ENCODE assay signal across 14 cellular contexts in the genomic region with DNA sequence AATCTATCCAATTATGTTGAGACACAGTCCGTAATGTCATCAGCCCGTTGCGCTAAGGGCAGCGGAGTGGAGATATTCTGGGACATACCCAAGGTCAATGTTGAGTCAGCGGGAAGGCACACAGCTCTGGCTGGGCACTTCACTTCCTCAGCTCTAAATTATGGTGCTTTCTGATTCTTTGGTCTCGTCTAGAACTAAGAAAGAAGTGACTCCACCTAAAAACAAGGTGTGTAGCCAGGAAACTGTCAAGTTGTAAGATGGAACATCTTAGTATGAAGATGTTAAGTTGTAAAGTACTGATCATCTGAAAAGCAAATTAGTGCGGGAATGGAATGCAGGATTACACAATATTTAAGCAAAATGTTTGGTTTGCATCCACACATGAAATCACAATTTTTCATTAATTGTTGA. TPM values are rescaled to one million over a fixed set of nuclear protein-coding genes. Genes with fewer than 3 reads are reported as not detected.
DNase-seq lines count a peak whose midpoint lies in the region; ATAC-seq, FAIRE-seq and TF ChIP-seq lines count a peak whose summit lies in the region.
"Had no signal": no experiment of that assay in that cellular context is flagged by ENCODE, and none has a peak within 500 bp of the region (broad histone marks: within the 10 kb centered on the region; RNA-seq: fewer than 3 reads in every experiment).

No MANE protein-coding gene starts in this region.

- peaks cover 25% of the 10 kb centered on the region for H3K4me1 ChIP-seq in GM23338 (ENCODE audit: insufficient read depth)
- H3K4me1 ChIP-seq in fibroblast of lung (ENCODE audit: control insufficient read depth, extremely low read depth, insufficient read depth, low read length) = peaks cover 7% of the 10 kb centered on the region
- H3K4me1 ChIP-seq in pancreas = peaks cover 5 to 9% (median 7%) of the 10 kb centered on the region in 3 donors

- no peaks in the 10 kb centered on the region for H3K9me3 Mint-ChIP-seq in GM23338
- H3K9me3 Mint-ChIP-seq in activated CD4-positive, alpha-beta T cell treated with anti-CD3 and anti-CD28 coated beads, Interleukin-2, amount 10 ng/mL, durations not matched to agents 24 days and 14 days = no peaks in the 10 kb centered on the region

- H3K4me1 Mint-ChIP-seq in GM23338 = peaks cover 32% of the 10 kb centered on the region
- H3K4me1 Mint-ChIP-seq in activated CD4-positive, alpha-beta T cell treated with anti-CD3 and anti-CD28 coated beads, Interleukin-2, amount 10 ng/mL, durations not matched to agents 24 days and 14 days = no peaks in the 10 kb centered on the region
- H3K4me1 Mint-ChIP-seq: T-helper 17 cell had no signal

- H3K4me3 ChIP-seq in GM23338 = no peak overlapping the region
- no peak overlapping the region for H3K4me3 ChIP-seq in fibroblast of lung (replicated peaks in 1 of 4; ENCODE audit: control extremely low read depth in 1 of 4, insufficient read depth in 1 of 4, low read depth in 3 of 4, low read length in 4 of 4)
- no peak overlapping the region for H3K4me3 ChIP-seq in pancreas

- H3K36me3 Mint-ChIP-seq in GM23338 (ENCODE audit: low read depth) = peaks cover 35% of the 10 kb centered on the region
- H3K36me3 Mint-ChIP-seq in activated CD4-positive, alpha-beta T cell treated with anti-CD3 and anti-CD28 coated beads, Interleukin-2, amount 10 ng/mL, durations not matched to agents 24 days and 14 days (ENCODE audit: low read depth) = no peaks in the 10 kb centered on the region

- DNase-seq in GM23338 (ENCODE audit: low spot score) (no peak), RPMI7951 (ENCODE audit: low read depth) (peak; percentile 82), fibroblast of lung (ENCODE audit: low read depth in 2 of 2) (peak; percentile 76 to 84), pancreas (peak in 3 of 6 donors; percentile 25 to 59 (median 40)), SK-N-DZ (ENCODE audit: low spot score) (no peak), left colon (no peak)
- DNase-seq in activated CD4-positive, alpha-beta T cell treated with anti-CD3 and anti-CD28 coated beads, Interleukin-2, amount 10 ng/mL, durations not matched to agents 24 days and 14 days = no peak
- DNase-seq: amygdala, islet precursor cell, NCI-H1105 treated with DMSO at 0.1 percent for 48 hours, nucleus accumbens, T-helper 17 cell had no signal

- no peaks in the 10 kb centered on the region for H3K9me2 ChIP-seq in GM23338 (ENCODE audit: insufficient read depth)

- H3K36me3 ChIP-seq in GM23338 (ENCODE audit: insufficient read depth) = no peaks in the 10 kb centered on the region
- no peaks in the 10 kb centered on the region for H3K36me3 ChIP-seq in fibroblast of lung (ENCODE audit: control insufficient read depth, insufficient read depth, low read length)
- H3K36me3 ChIP-seq in pancreas = no peaks in the 10 kb centered on the region

- H3K79me2 ChIP-seq in GM23338 (replicated peaks; ENCODE audit: insufficient read depth) = peaks cover 3% of the 10 kb centered on the region
- no peaks in the 10 kb centered on the region for H3K79me2 ChIP-seq in fibroblast of lung (ENCODE audit: control insufficient read depth, insufficient read depth, low read length)

- no peak overlapping the region for H3K9ac ChIP-seq in fibroblast of lung (ENCODE audit: insufficient read depth, low read length)

- H3K27ac Mint-ChIP-seq in GM23338 = no peak overlapping the region
- no peak overlapping the region for H3K27ac Mint-ChIP-seq in activated CD4-positive, alpha-beta T cell treated with anti-CD3 and anti-CD28 coated beads, Interleukin-2, amount 10 ng/mL, durations not matched to agents 24 days and 14 days
- H3K27ac Mint-ChIP-seq: T-helper 17 cell had no signal

- H3K4me2 ChIP-seq in GM23338 (no peak overlapping the region), fibroblast of lung (ENCODE audit: extremely low read depth, insufficient read depth, low read length) (no peak overlapping the region)

- WGBS in pancreas, 2 donors = 12 to 13% methylated on average over 7 of the region's 7 CpGs

- H4K20me1 ChIP-seq in GM23338 (replicated peaks; ENCODE audit: insufficient read depth) = peaks cover 9% of the 10 kb centered on the region; the same call in 1 of the 2 replicates
- no peaks in the 10 kb centered on the region for H4K20me1 ChIP-seq in fibroblast of lung (ENCODE audit: control insufficient read depth, extremely low read depth, insufficient read depth, low read length)

- ATAC-seq in GM23338 (no peak), pancreas (peak; percentile 81 to 90 (median 86)), GM18907 (IDR thresholded peaks at IDR 0.05; ENCODE audit: unreplicated experiment) (no peak), left colon (no peak)
- ATAC-seq: T-helper 17 cell had no signal

- no peak for FAIRE-seq in pancreas (lab: Jason Lieb, UNC)
- FAIRE-seq: endometrium had no signal

- no peaks in the 10 kb centered on the region for H3K9me3 ChIP-seq in fibroblast of lung (ENCODE audit: control insufficient read depth, insufficient read depth, low read depth, low read length)
- H3K9me3 ChIP-seq in pancreas = no peaks in the 10 kb centered on the region

- H2AFZ ChIP-seq in GM23338 = no peak overlapping the region
- H2AFZ ChIP-seq in fibroblast of lung (ENCODE audit: low read length) = no peak overlapping the region

- H3K27me3 Mint-ChIP-seq in GM23338 (ENCODE audit: insufficient read depth, low read depth, poor library complexity) = no peaks in the 10 kb centered on the region
- H3K27me3 Mint-ChIP-seq in activated CD4-positive, alpha-beta T cell treated with anti-CD3 and anti-CD28 coated beads, Interleukin-2, amount 10 ng/mL, durations not matched to agents 24 days and 14 days = no peaks in the 10 kb centered on the region
- H3K27me3 Mint-ChIP-seq: T-helper 17 cell had no signal

- no peaks in the 10 kb centered on the region for H3K27me3 ChIP-seq in GM23338 (ENCODE audit: insufficient read depth)
- no peaks in the 10 kb centered on the region for H3K27me3 ChIP-seq in fibroblast of lung (ENCODE audit: control insufficient read depth, insufficient read depth, low read length)
- no peaks in the 10 kb centered on the region for H3K27me3 ChIP-seq in pancreas

- H3K27ac ChIP-seq in GM23338 (ENCODE audit: low read depth) (peak overlapping the region; percentile 50; the same call in 1 of the 2 replicates), fibroblast of lung (ENCODE audit: insufficient read depth, low read length) (no peak overlapping the region), pancreas (peak overlapping the region in 1 of 4 donors; percentile 39)

- TF ChIP-seq CTCF in GM23338 (conservative IDR thresholded peaks at IDR 0.05; ENCODE audit: low read depth in 2 of 2) (no peak), fibroblast of lung (conservative IDR thresholded peaks at IDR 0.05 in 1 of 2, IDR thresholded peaks at IDR 0.05 in 1 of 2; ENCODE audit: low read depth in 1 of 2, low read length in 2 of 2) (no peak), pancreas (IDR thresholded peaks at IDR 0.05) (no peak)

- intact Hi-C loops in pancreas (cut with DNase I) (no loop called here), left colon (cut with DNase I, micrococcal nuclease) (no loop called here)
- intact Hi-C loops in activated CD4-positive, alpha-beta T cell treated with anti-CD3 and anti-CD28 coated beads, Interleukin-2, amount 10 ng/mL, durations not matched to agents 24 days and 14 days (cut with micrococcal nuclease) = no loop called here

- no peak overlapping the region for H3K4me3 Mint-ChIP-seq in GM23338
- H3K4me3 Mint-ChIP-seq in activated CD4-positive, alpha-beta T cell treated with anti-CD3 and anti-CD28 coated beads, Interleukin-2, amount 10 ng/mL, durations not matched to agents 24 days and 14 days = no peak overlapping the region
- H3K4me3 Mint-ChIP-seq: T-helper 17 cell had no signal

- H3F3A ChIP-seq in GM23338 (replicated peaks; ENCODE audit: low read depth) = no peaks in the 10 kb centered on the region; the same call in 1 of the 2 replicates

TF ChIP-seq in GM23338, 12 proteins besides CTCF, POLR2A, EP300 and RAD21 (continues in another document):
- TF ChIP-seq EZH2 (IDR thresholded peaks at IDR 0.05; ENCODE audit: low read depth, unreplicated experiment) = no peak
- TF ChIP-seq JUNB (IDR thresholded peaks at IDR 0.05; ENCODE audit: unreplicated experiment) = no peak
- no peak for TF ChIP-seq EZH2phosphoT487 (IDR thresholded peaks at IDR 0.05; ENCODE audit: unreplicated experiment)
- TF ChIP-seq NANOG (IDR thresholded peaks at IDR 0.05; ENCODE audit: borderline replicate concordance) = no peak
- TF ChIP-seq ZNF331 (CRISPR knock-in tag; IDR thresholded peaks at IDR 0.05; ENCODE audit: low read depth) = no peak
- TF ChIP-seq, protein P1, sequence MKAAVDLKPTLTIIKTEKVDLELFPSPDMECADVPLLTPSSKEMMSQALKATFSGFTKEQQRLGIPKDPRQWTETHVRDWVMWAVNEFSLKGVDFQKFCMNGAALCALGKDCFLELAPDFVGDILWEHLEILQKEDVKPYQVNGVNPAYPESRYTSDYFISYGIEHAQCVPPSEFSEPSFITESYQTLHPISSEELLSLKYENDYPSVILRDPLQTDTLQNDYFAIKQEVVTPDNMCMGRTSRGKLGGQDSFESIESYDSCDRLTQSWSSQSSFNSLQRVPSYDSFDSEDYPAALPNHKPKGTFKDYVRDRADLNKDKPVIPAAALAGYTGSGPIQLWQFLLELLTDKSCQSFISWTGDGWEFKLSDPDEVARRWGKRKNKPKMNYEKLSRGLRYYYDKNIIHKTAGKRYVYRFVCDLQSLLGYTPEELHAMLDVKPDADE (IDR thresholded peaks at IDR 0.05) = no peak
- TF ChIP-seq CREB1 (CRISPR knock-in tag; IDR thresholded peaks at IDR 0.05; ENCODE audit: low read depth) = no peak
- no peak for TF ChIP-seq STAT1 (IDR thresholded peaks at IDR 0.05; ENCODE audit: unreplicated experiment)
- TF ChIP-seq ZNF114 (CRISPR knock-in tag; IDR thresholded peaks at IDR 0.05) = no peak
- TF ChIP-seq POLR2AphosphoS5 (IDR thresholded peaks at IDR 0.05; ENCODE audit: low read depth) = no peak

RNA-seq across cellular contexts. Expression of a gene that starts 43.1 kb away (rescaled TPM):
- total RNA-seq in GM23338 (2014; rRNA removed; shearing (Covaris generic)) = 37.2 and 38.3 TPM in 2 replicates
- polyA plus RNA-seq in GM23338 (2016; fragmentation: Nextera tagmentation; extraction: Ambion mirVana) = 23.8 and 24.1 TPM in 2 replicates
- 7.1 and 9.4 TPM in 2 replicates for total RNA-seq in RPMI7951 (2014; rRNA removed; shearing (Covaris generic))
- 2.8 and 5.3 TPM in 2 replicates for total RNA-seq in fibroblast of lung
- 3.1 and 3.4 TPM in 2 replicates for polyA plus RNA-seq in fibroblast of lung
- 3.6 and 4.1 TPM in 2 replicates for polyA plus RNA-seq in fibroblast of lung (2012)
- 1.5 and 3.3 TPM in 2 replicates for polyA minus RNA-seq in fibroblast of lung (ENCODE audit: low replicate concordance)
- 10 to 100 TPM; 18.8 to 31.5 (median 24.2) TPM for total RNA-seq in pancreas
- polyA plus RNA-seq in pancreas = 10 to 100 TPM; 17.9 to 20.3 TPM
- total RNA-seq in activated CD4-positive, alpha-beta T cell treated with anti-CD3 and anti-CD28 coated beads, Interleukin-2, amount 10 ng/mL, durations not matched to agents 24 days and 14 days = 1.3 and 1.4 TPM in 2 replicates
- 0.53 and 0.98 TPM in 2 replicates for polyA plus RNA-seq in SK-N-DZ (2014; cell fraction: cytosol; rRNA removed)
- polyA plus RNA-seq in SK-N-DZ (2014; cell fraction: nucleus; rRNA removed) = 0.64 and 1.5 TPM in 2 replicates
- 10 to 100 TPM; 67.2 to 70.9 TPM for total RNA-seq in left colon

Comparison
In these comparisons a context has a peak if more than half of its experiments do, and no peak if none do; other contexts are left out.
1. ATAC-seq: peak in pancreas (4 of 4); none in GM23338 (single experiment), GM18907 (single experiment) and left colon (single experiment).
2. DNase-seq: peak in RPMI7951 (single experiment) and fibroblast of lung (2 of 2); none in GM23338 (single experiment), activated CD4-positive, alpha-beta T cell treated with anti-CD3 and anti-CD28 coated beads, Interleukin-2, amount 10 ng/mL, durations not matched to agents 24 days and 14 days (single experiment), SK-N-DZ (single experiment) and left colon (0 of 2).